In the genomic region with DNA sequence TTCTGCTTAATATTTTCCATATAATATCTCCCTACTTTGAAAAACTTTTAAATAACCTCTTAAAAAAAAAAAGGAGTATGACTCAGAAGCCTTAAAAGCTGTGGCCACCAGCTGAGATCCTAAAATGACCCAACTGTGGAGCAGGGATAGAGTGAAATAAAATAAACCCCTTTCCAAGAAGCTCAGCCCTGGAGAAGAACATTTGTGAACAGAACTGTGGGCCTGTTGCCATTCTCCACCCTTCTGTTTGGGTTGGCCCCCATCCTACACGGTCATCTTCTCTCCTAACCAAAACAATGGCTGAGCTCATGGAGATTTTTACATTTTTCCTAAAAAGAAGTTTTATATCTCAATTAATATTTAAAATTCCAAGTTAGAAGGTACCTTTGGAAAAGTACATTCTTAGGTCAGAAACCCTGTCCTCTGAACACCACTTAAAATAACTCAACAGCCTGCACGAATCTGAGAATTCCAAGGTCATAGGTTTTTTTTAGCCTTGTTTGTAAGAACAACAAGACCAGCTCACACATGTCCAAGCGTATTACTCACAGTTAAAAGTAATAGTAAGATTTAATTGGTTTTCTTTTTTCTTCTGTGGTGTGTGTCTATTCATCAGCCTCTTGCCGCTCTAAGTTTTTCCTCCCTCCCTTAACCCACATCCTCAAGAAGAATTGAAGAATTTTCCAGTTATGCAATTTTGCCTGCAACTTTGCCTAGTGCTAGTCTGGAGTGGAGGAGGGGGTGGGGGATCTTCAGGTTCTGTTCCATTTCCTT, we compare ENCODE assay signal across 9 cellular contexts.
DNase-seq lines count a peak whose midpoint lies in the region; ATAC-seq and TF ChIP-seq lines count a peak whose summit lies in the region.
"Had no signal": no experiment of that assay in that cellular context is flagged by ENCODE, and none has a peak within 500 bp of the region (broad histone marks: within the 10 kb centered on the region; RNA-seq: fewer than 3 reads in every experiment).

No MANE protein-coding gene starts in this region.

- peak overlapping the region; percentile 26 for H3K4me2 ChIP-seq in hepatocyte

- H3K4me3 ChIP-seq in hepatocyte (no peak overlapping the region), skeletal muscle tissue (ENCODE audit: low read length in 3 of 3) (peak overlapping the region in 1 of 3 donors; percentile 23)

- H3K27ac ChIP-seq in hepatocyte (peak overlapping the region; percentile 50), skeletal muscle tissue (ENCODE audit: low read depth, low read length) (peak overlapping the region; percentile 79)
- H3K27ac ChIP-seq: neutrophil had no signal

- no peaks in the 10 kb centered on the region for H3K79me2 ChIP-seq in hepatocyte

- H3K4me1 ChIP-seq in hepatocyte (ENCODE audit: insufficient read depth), result peaks cover 26% of the 10 kb centered on the region
- H3K4me1 ChIP-seq in skeletal muscle tissue (ENCODE audit: control insufficient read depth in 3 of 3, insufficient read depth in 3 of 3, low read length in 3 of 3), result peaks cover 19 to 25% (median 24%) of the 10 kb centered on the region in 3 donors

- H3K36me3 ChIP-seq in hepatocyte (replicated peaks; ENCODE audit: insufficient read depth, low read depth) (no peaks in the 10 kb centered on the region), skeletal muscle tissue (ENCODE audit: control insufficient read depth in 3 of 3, insufficient read depth in 3 of 3, low read length in 3 of 3) (no peaks in the 10 kb centered on the region)
- H3K36me3 ChIP-seq: neutrophil had no signal

- H4K20me1 ChIP-seq in hepatocyte (ENCODE audit: insufficient read depth, poor library complexity, severe bottlenecking), result no peaks in the 10 kb centered on the region

- peak overlapping the region in 1 of 3 donors; percentile 25 for H3K9ac ChIP-seq in skeletal muscle tissue (ENCODE audit: low read depth in 1 of 3, low read length in 3 of 3)

- no peak for ATAC-seq in GM19324 (IDR thresholded peaks at IDR 0.05; ENCODE audit: low FRiP score, unreplicated experiment)
- no peak for ATAC-seq in GM18498 (IDR thresholded peaks at IDR 0.05; ENCODE audit: unreplicated experiment)
- ATAC-seq in HG02981 (IDR thresholded peaks at IDR 0.05; ENCODE audit: unreplicated experiment), result no peak

- no peak for TF ChIP-seq CTCF in hepatocyte (IDR thresholded peaks at IDR 0.05; ENCODE audit: poor library complexity)

- DNase-seq in H4 (ENCODE audit: low spot score) (peak; percentile 96), astrocyte of the hippocampus (ENCODE audit: low read depth, low spot score) (peak; percentile 89), hepatocyte (ENCODE audit: low spot score) (no peak), iPS-NIHi7 (ENCODE audit: extremely low spot score) (no peak)

- H3K9me3 ChIP-seq in hepatocyte (ENCODE audit: low read depth), result no peaks in the 10 kb centered on the region
- no peaks in the 10 kb centered on the region for H3K9me3 ChIP-seq in skeletal muscle tissue (ENCODE audit: control insufficient read depth in 3 of 3, low read length in 3 of 3)
- H3K9me3 ChIP-seq: neutrophil had no signal

- no peaks in the 10 kb centered on the region for H3K9me2 ChIP-seq in hepatocyte (replicated peaks; ENCODE audit: insufficient read depth)

- H2AFZ ChIP-seq in hepatocyte, result no peak overlapping the region

- H3K27me3 ChIP-seq in hepatocyte (no peaks in the 10 kb centered on the region), skeletal muscle tissue (ENCODE audit: control insufficient read depth in 3 of 3, insufficient read depth in 3 of 3, low read length in 3 of 3) (no peaks in the 10 kb centered on the region)

- WGBS in hepatocyte (ENCODE audit: low lambda C conversion rate, missing lambda C conversion rate), result 68% methylated on average over 4 of the region's 4 CpGs

Comparison
In these comparisons a context has a peak if more than half of its experiments do, and no peak if none do; other contexts are left out.
1. DNase-seq: peak in H4 (single experiment) and astrocyte of the hippocampus (single experiment); none in hepatocyte (single experiment) and iPS-NIHi7 (single experiment).